37 cellular contexts compared by ENCODE assay signal in the genomic region with DNA sequence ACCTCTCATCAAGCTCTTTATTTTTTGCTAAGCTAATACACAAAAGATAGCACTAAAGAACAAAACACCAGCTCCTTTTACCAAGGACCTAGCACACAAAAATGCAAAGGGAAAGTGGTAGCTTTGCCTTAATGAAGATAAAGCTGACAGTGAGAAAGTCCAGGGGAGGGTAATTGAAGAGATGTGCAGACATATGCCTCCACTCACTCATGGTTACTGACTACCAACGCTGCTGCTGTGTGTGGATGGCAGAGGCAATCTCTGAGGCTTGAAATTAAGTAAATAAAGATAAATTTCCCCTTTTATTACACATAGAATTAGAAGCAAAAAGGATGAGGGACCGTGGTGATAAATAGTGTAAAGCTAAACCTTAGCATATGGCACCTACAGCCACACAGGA.
A peak's percentile ranks its signal among the peaks of the same experiment; 100 is the strongest.
DNase-seq lines count a peak whose midpoint lies in the region; ATAC-seq and TF ChIP-seq lines count a peak whose summit lies in the region.
"Had no signal": no experiment of that assay in that cellular context is flagged by ENCODE, and none has a peak within 500 bp of the region (broad histone marks: within the 10 kb centered on the region; RNA-seq: fewer than 3 reads in every experiment).

No MANE protein-coding gene starts in this region.

- H3K4me1 ChIP-seq in mammary epithelial cell (ENCODE audit: insufficient read depth, low read length): peaks cover 25% of the 10 kb centered on the region
- peaks cover 6% of the 10 kb centered on the region for H3K4me1 ChIP-seq in neural progenitor cell
- H3K4me1 ChIP-seq: adrenal gland, parathyroid adenoma, upper lobe of left lung had no signal

- H3K27ac Mint-ChIP-seq in neural progenitor cell: no peak overlapping the region
- H3K27ac Mint-ChIP-seq: activated CD8-positive, alpha-beta T cell treated with anti-CD3 and anti-CD28 coated beads, Interleukin-2, amount 10 ng/mL, durations not matched to agents 7 days and 5 days; activated naive CD4-positive, alpha-beta T cell treated with anti-CD3 and anti-CD28 coated beads, Interleukin-2, amount 10 ng/mL, durations not matched to agents 7 days and 5 days; activated T-helper 17 cell treated with anti-CD3 and anti-CD28 coated beads, Interleukin-2, amount 50 U/mL, for 72 hours; nephron progenitor cell; stimulated activated naive B cell treated with anti-CD40 and anti-IgM and Interleukin-4, amounts not matched to agents 10 μg/mL and 1 μg/mL and 100 μg/mL, for 72 hours had no signal

- H3K4me3 ChIP-seq in mammary epithelial cell (replicated peaks in 1 of 3; ENCODE audit: insufficient read depth in 1 of 3, low read depth in 2 of 3, low read length in 3 of 3) (no peak overlapping the region), neural progenitor cell (no peak overlapping the region)
- H3K4me3 ChIP-seq: adrenal gland, dorsolateral prefrontal cortex, esophagus squamous epithelium, upper lobe of left lung had no signal

- no peaks in the 10 kb centered on the region for H3K36me3 Mint-ChIP-seq in neural progenitor cell
- H3K36me3 Mint-ChIP-seq: activated naive CD4-positive, alpha-beta T cell treated with anti-CD3 and anti-CD28 coated beads, Interleukin-2, amount 10 ng/mL, durations not matched to agents 7 days and 5 days; stimulated activated naive B cell treated with anti-CD40 and anti-IgM and Interleukin-4, amounts not matched to agents 10 μg/mL and 1 μg/mL and 100 μg/mL, for 72 hours had no signal

- WGBS in mammary epithelial cell (ENCODE audit: low coverage, missing lambda C conversion rate): 78% methylated on average over 2 of the region's 2 CpGs

- H3K9ac ChIP-seq in mammary epithelial cell (ENCODE audit: insufficient read depth, low read length): peak overlapping the region; percentile 13
- H3K9ac ChIP-seq in neural progenitor cell: no peak overlapping the region
- H3K9ac ChIP-seq: parathyroid adenoma had no signal

- TF ChIP-seq CTCF in mammary epithelial cell (conservative IDR thresholded peaks at IDR 0.05 in 1 of 2, IDR thresholded peaks at IDR 0.05 in 1 of 2; ENCODE audit: extremely low read depth in 1 of 2, insufficient read depth in 1 of 2, low read depth in 1 of 2, low read length in 2 of 2) (no peak), neural progenitor cell (IDR thresholded peaks at IDR 0.05) (no peak)

- in situ Hi-C loops in mammary epithelial cell (cut with MboI; ENCODE audit: low sequenced_read_pairs in 2 of 2): no loop called here

- no peaks in the 10 kb centered on the region for H3K36me3 ChIP-seq in mammary epithelial cell (ENCODE audit: insufficient read depth, low read length)
- H3K36me3 ChIP-seq in neural progenitor cell: no peaks in the 10 kb centered on the region
- H3K36me3 ChIP-seq: adrenal gland, brain microvascular endothelial cell, esophagus squamous epithelium, upper lobe of left lung, WERI-Rb-1 had no signal

- H3F3A ChIP-seq in neural progenitor cell (ENCODE audit: low read depth): no peaks in the 10 kb centered on the region

- no peak overlapping the region for H3K4me3 Mint-ChIP-seq in neural progenitor cell
- H3K4me3 Mint-ChIP-seq: activated CD8-positive, alpha-beta T cell treated with anti-CD3 and anti-CD28 coated beads, Interleukin-2, amount 10 ng/mL, durations not matched to agents 7 days and 5 days; activated naive CD4-positive, alpha-beta T cell treated with anti-CD3 and anti-CD28 coated beads, Interleukin-2, amount 10 ng/mL, durations not matched to agents 7 days and 5 days; activated T-helper 17 cell treated with anti-CD3 and anti-CD28 coated beads, Interleukin-2, amount 50 U/mL, for 72 hours; nephron progenitor cell; stimulated activated naive B cell treated with anti-CD40 and anti-IgM and Interleukin-4, amounts not matched to agents 10 μg/mL and 1 μg/mL and 100 μg/mL, for 72 hours had no signal

- H4K20me1 ChIP-seq in mammary epithelial cell (ENCODE audit: insufficient read depth, low read length) (no peaks in the 10 kb centered on the region), neural progenitor cell (ENCODE audit: low read depth) (no peaks in the 10 kb centered on the region)

- no peaks in the 10 kb centered on the region for H3K27me3 Mint-ChIP-seq in neural progenitor cell (ENCODE audit: insufficient read depth, low read depth)
- H3K27me3 Mint-ChIP-seq: activated naive CD4-positive, alpha-beta T cell treated with anti-CD3 and anti-CD28 coated beads, Interleukin-2, amount 10 ng/mL, durations not matched to agents 7 days and 5 days; activated T-helper 17 cell treated with anti-CD3 and anti-CD28 coated beads, Interleukin-2, amount 50 U/mL, for 72 hours; stimulated activated naive B cell treated with anti-CD40 and anti-IgM and Interleukin-4, amounts not matched to agents 10 μg/mL and 1 μg/mL and 100 μg/mL, for 72 hours had no signal

- DNase-seq in DMS 273 (lab: John Stamatoyannopoulos, UW; ENCODE audit: unreplicated experiment) (peak; percentile 83), DMS 273 treated with DMSO at 0.1 percent for 48 hours (lab: John Stamatoyannopoulos, UW) (no peak), NCI-H1694 treated with DMSO at 0.1 percent for 48 hours (lab: John Stamatoyannopoulos, UW) (peak; percentile 75), mammary epithelial cell (no peak), neural progenitor cell (ENCODE audit: low spot score) (no peak), amygdala (lab: John Stamatoyannopoulos, UW) (no peak), NOMO-1 treated with dmso at 0.1 percent for 144 hours (lab: John Stamatoyannopoulos, UW; ENCODE audit: unreplicated experiment) (no peak)
- no peak for DNase-seq in stimulated activated naive CD8-positive, alpha-beta T cell treated with anti-CD3 and anti-CD28 coated beads, Interleukin-15, Interleukin-2, amounts not matched to agents 100 U/mL and 50 U/mL, for 24 hours
- DNase-seq: activated CD4-positive, alpha-beta T cell treated with anti-CD3 and anti-CD28 coated beads for 4 hours; activated CD8-positive, alpha-beta T cell treated with anti-CD3 and anti-CD28 coated beads, Interleukin-2, amount 10 ng/mL, durations not matched to agents 7 days and 5 days; activated naive CD4-positive, alpha-beta T cell treated with anti-CD3 and anti-CD28 coated beads, Interleukin-2, amount 10 ng/mL, durations not matched to agents 7 days and 5 days; adrenal gland; brain microvascular endothelial cell; COR-L47; DMS79 treated with DMSO at 0.1 percent for 48 hours; dorsolateral prefrontal cortex; esophagus squamous epithelium; GDM1; hippocampal formation; KG1; left cardiac atrium; MM.1S; NCI-H2081; NCI-H446; NCI-H774; nephron progenitor cell; OCI-M1; retina; stimulated activated naive B cell treated with anti-CD40 and anti-IgM and Interleukin-4, amounts not matched to agents 10 μg/mL and 1 μg/mL and 100 μg/mL, for 72 hours; T-helper 9 cell; upper lobe of left lung; WERI-Rb-1 had no signal

- no TSS peak for BruUV-seq in mammary epithelial cell (replicated peaks; lab: Mats Ljungman, UMichigan)

- H3K9me3 ChIP-seq in mammary epithelial cell (replicated peaks; ENCODE audit: insufficient read depth, low read length) (no peaks in the 10 kb centered on the region), neural progenitor cell (ENCODE audit: low read depth) (no peaks in the 10 kb centered on the region)
- H3K9me3 ChIP-seq: adrenal gland, esophagus squamous epithelium, upper lobe of left lung had no signal

- H3K4me2 ChIP-seq in mammary epithelial cell (ENCODE audit: insufficient read depth, low read depth, low read length) (no peak overlapping the region), neural progenitor cell (no peak overlapping the region)

- intact Hi-C loops in mammary epithelial cell (cut with micrococcal nuclease): no loop called here

- H2AFZ ChIP-seq in mammary epithelial cell (ENCODE audit: low read depth, low read length) (no peak overlapping the region), neural progenitor cell (replicated peaks) (peak overlapping the region; percentile 50)
- H2AFZ ChIP-seq: parathyroid adenoma had no signal

- CTCF ChIA-PET in mammary epithelial cell (lab: Charles Lee; ENCODE audit: low non-redundant PET): no interaction called here

- no peaks in the 10 kb centered on the region for H3K79me2 ChIP-seq in mammary epithelial cell (ENCODE audit: insufficient read depth, low read length)
- no peaks in the 10 kb centered on the region for H3K79me2 ChIP-seq in neural progenitor cell (ENCODE audit: low read depth)
- H3K79me2 ChIP-seq: parathyroid adenoma had no signal

- H3K27me3 ChIP-seq in mammary epithelial cell (ENCODE audit: insufficient read depth, low read length) (no peaks in the 10 kb centered on the region), neural progenitor cell (no peaks in the 10 kb centered on the region)
- H3K27me3 ChIP-seq: adrenal gland, brain microvascular endothelial cell, dorsolateral prefrontal cortex, esophagus squamous epithelium, upper lobe of left lung had no signal

- ATAC-seq in stimulated activated naive CD8-positive, alpha-beta T cell treated with anti-CD3 and anti-CD28 coated beads, Interleukin-15, Interleukin-2, amounts not matched to agents 100 U/mL and 50 U/mL, for 24 hours: no peak
- ATAC-seq: activated CD8-positive, alpha-beta T cell treated with anti-CD3 and anti-CD28 coated beads, Interleukin-2, amount 10 ng/mL, durations not matched to agents 7 days and 5 days; activated T-helper 17 cell treated with anti-CD3 and anti-CD28 coated beads, Interleukin-2, amount 50 U/mL, for 72 hours; left cardiac atrium; stimulated activated naive B cell treated with anti-CD40 and anti-IgM and Interleukin-4, amounts not matched to agents 10 μg/mL and 1 μg/mL and 100 μg/mL, for 72 hours had no signal

- H3K27ac ChIP-seq in mammary epithelial cell (ENCODE audit: insufficient read depth, low read depth, low read length) (no peak overlapping the region), neural progenitor cell (no peak overlapping the region)
- H3K27ac ChIP-seq: 22Rv1, adrenal gland, brain microvascular endothelial cell, C4-2B, dorsolateral prefrontal cortex, esophagus squamous epithelium, HL-60, parathyroid adenoma, upper lobe of left lung, WERI-Rb-1 had no signal

- H3K9me3 Mint-ChIP-seq in neural progenitor cell: no peaks in the 10 kb centered on the region
- H3K9me3 Mint-ChIP-seq: nephron progenitor cell; stimulated activated naive B cell treated with anti-CD40 and anti-IgM and Interleukin-4, amounts not matched to agents 10 μg/mL and 1 μg/mL and 100 μg/mL, for 72 hours had no signal

- dilution Hi-C loops in mammary epithelial cell (cut with HindIII; ENCODE audit: low sequenced_read_pairs): no loop called here

- H3K4me1 Mint-ChIP-seq in neural progenitor cell: peaks cover 12% of the 10 kb centered on the region
- H3K4me1 Mint-ChIP-seq: activated naive CD4-positive, alpha-beta T cell treated with anti-CD3 and anti-CD28 coated beads, Interleukin-2, amount 10 ng/mL, durations not matched to agents 7 days and 5 days; activated T-helper 17 cell treated with anti-CD3 and anti-CD28 coated beads, Interleukin-2, amount 50 U/mL, for 72 hours had no signal

Comparison
In these comparisons a context has a peak if more than half of its experiments do, and no peak if none do; other contexts are left out.
1. DNase-seq: peak in DMS 273 (single experiment) and NCI-H1694 treated with DMSO at 0.1 percent for 48 hours (single experiment); none in DMS 273 treated with DMSO at 0.1 percent for 48 hours (single experiment), mammary epithelial cell (single experiment), neural progenitor cell (single experiment), amygdala (0 of 56), stimulated activated naive CD8-positive, alpha-beta T cell treated with anti-CD3 and anti-CD28 coated beads, Interleukin-15, Interleukin-2, amounts not matched to agents 100 U/mL and 50 U/mL, for 24 hours (single experiment) and NOMO-1 treated with dmso at 0.1 percent for 144 hours (single experiment).